ENCODE assay signal across 13 cellular contexts in genomic region chr6:20632696-20633095, GRCh38.
DNase-seq lines count a peak whose midpoint lies in the region; ATAC-seq and TF ChIP-seq lines count a peak whose summit lies in the region.
"Had no signal": no experiment of that assay in that cellular context is flagged by ENCODE, and none has a peak within 500 bp of the region (broad histone marks: within the 10 kb centered on the region; RNA-seq: fewer than 3 reads in every experiment).

No MANE protein-coding gene starts in this region.

- peak; percentile 7 for DNase-seq in activated naive CD4-positive, alpha-beta T cell treated with anti-CD3 and anti-CD28 coated beads for 36 hours
- DNase-seq in activated naive CD4-positive, alpha-beta T cell treated with anti-CD3 and anti-CD28 coated beads, Interleukin-2, amount 50 U/mL, for 16 hours = no peak
- peak; percentile 94 for DNase-seq in NCI-H69 (lab: John Stamatoyannopoulos, UW)
- DNase-seq in nephron progenitor cell = no peak
- no peak for DNase-seq in GOT3 (lab: John Stamatoyannopoulos, UW)
- no peak for DNase-seq in endothelial cell (ENCODE audit: low spot score)
- DNase-seq: CD4-positive, alpha-beta memory T cell; H7; Kasumi-1; NCI-H524; NK-92 treated with Interleukin-12 subunit alpha and Interleukin-12 subunit beta, amount 100 ng/mL, for 24 hours had no signal

- H3K9me3 Mint-ChIP-seq in activated naive CD4-positive, alpha-beta T cell treated with anti-CD3 and anti-CD28 coated beads for 36 hours = no peaks in the 10 kb centered on the region
- H3K9me3 Mint-ChIP-seq in nephron progenitor cell (no peaks in the 10 kb centered on the region), endothelial cell (ENCODE audit: unreplicated experiment) (no peaks in the 10 kb centered on the region)

- H3K36me3 ChIP-seq in Loucy (ENCODE audit: insufficient read depth, low read length) = no peaks in the 10 kb centered on the region

- ATAC-seq in GM21529 (IDR thresholded peaks at IDR 0.05; ENCODE audit: unreplicated experiment) = no peak

- peak overlapping the region; percentile 8 for H3K4me2 ChIP-seq in Loucy (ENCODE audit: low read depth, low read length, poor library complexity, severe bottlenecking)

- peaks cover 3% of the 10 kb centered on the region; the same call in 1 of the 2 replicates for H3F3A ChIP-seq in Loucy (ENCODE audit: low read depth)

- no peak overlapping the region for H3K4me3 Mint-ChIP-seq in activated naive CD4-positive, alpha-beta T cell treated with anti-CD3 and anti-CD28 coated beads for 36 hours
- no peak overlapping the region for H3K4me3 Mint-ChIP-seq in nephron progenitor cell
- H3K4me3 Mint-ChIP-seq in endothelial cell (ENCODE audit: unreplicated experiment) = no peak overlapping the region
- H3K4me3 Mint-ChIP-seq: CD4-positive, alpha-beta memory T cell had no signal

- H3K4me3 ChIP-seq in Loucy (ENCODE audit: low read length, poor library complexity, severe bottlenecking) = peak overlapping the region; percentile 6

- peaks cover 42% of the 10 kb centered on the region for H3K4me1 Mint-ChIP-seq in activated naive CD4-positive, alpha-beta T cell treated with anti-CD3 and anti-CD28 coated beads for 36 hours (ENCODE audit: low read depth)
- peaks cover 10% of the 10 kb centered on the region for H3K4me1 Mint-ChIP-seq in nephron progenitor cell
- H3K4me1 Mint-ChIP-seq in endothelial cell (ENCODE audit: unreplicated experiment) = peaks cover 10% of the 10 kb centered on the region

- intact Hi-C loops in activated naive CD4-positive, alpha-beta T cell treated with anti-CD3 and anti-CD28 coated beads for 36 hours (cut with micrococcal nuclease) = no loop called here

- no peak overlapping the region for H2AFZ ChIP-seq in Loucy (ENCODE audit: low read length)

- H3K79me2 ChIP-seq in Loucy (ENCODE audit: insufficient read depth, low read length) = peaks cover 71% of the 10 kb centered on the region

- no peaks in the 10 kb centered on the region for H3K27me3 Mint-ChIP-seq in activated naive CD4-positive, alpha-beta T cell treated with anti-CD3 and anti-CD28 coated beads for 36 hours (ENCODE audit: low read depth)
- H3K27me3 Mint-ChIP-seq in nephron progenitor cell (ENCODE audit: low read depth, poor library complexity) (no peaks in the 10 kb centered on the region), endothelial cell (ENCODE audit: unreplicated experiment) (no peaks in the 10 kb centered on the region)
- H3K27me3 Mint-ChIP-seq: CD4-positive, alpha-beta memory T cell had no signal

- H3K36me3 Mint-ChIP-seq in activated naive CD4-positive, alpha-beta T cell treated with anti-CD3 and anti-CD28 coated beads for 36 hours (ENCODE audit: low read depth) = peaks cover 10% of the 10 kb centered on the region
- peaks cover 19% of the 10 kb centered on the region for H3K36me3 Mint-ChIP-seq in nephron progenitor cell (ENCODE audit: low read depth)
- no peaks in the 10 kb centered on the region for H3K36me3 Mint-ChIP-seq in endothelial cell (ENCODE audit: low read depth, unreplicated experiment)

- CTCF ChIA-PET in activated naive CD4-positive, alpha-beta T cell treated with anti-CD3 and anti-CD28 coated beads for 36 hours (lab: Charles Lee) = no interaction called here

- TF ChIP-seq CTCF in Loucy (conservative IDR thresholded peaks at IDR 0.05; ENCODE audit: low read length) = no peak
- no peak for TF ChIP-seq CTCF in nephron progenitor cell (IDR thresholded peaks at IDR 0.05)
- TF ChIP-seq CTCF in endothelial cell (IDR thresholded peaks at IDR 0.05; ENCODE audit: unreplicated experiment) = no peak

- H4K20me1 ChIP-seq in Loucy (ENCODE audit: insufficient read depth, low read length, poor library complexity, severe bottlenecking) = no peaks in the 10 kb centered on the region

- no peaks in the 10 kb centered on the region for H3K9me3 ChIP-seq in Loucy (ENCODE audit: insufficient read depth, low read depth, low read length)

- H3K9me2 ChIP-seq in Loucy (replicated peaks; ENCODE audit: low read depth, low read length) = no peaks in the 10 kb centered on the region

- H3K9ac ChIP-seq in Loucy (ENCODE audit: low read depth, low read length, poor library complexity, severe bottlenecking) = no peak overlapping the region

- H3K4me1 ChIP-seq in Loucy (ENCODE audit: insufficient read depth, low read length, poor library complexity, severe bottlenecking) = peaks cover 61% of the 10 kb centered on the region

- no peak overlapping the region for H3K27ac Mint-ChIP-seq in activated naive CD4-positive, alpha-beta T cell treated with anti-CD3 and anti-CD28 coated beads for 36 hours
- H3K27ac Mint-ChIP-seq in nephron progenitor cell = peak overlapping the region; percentile 60
- H3K27ac Mint-ChIP-seq in endothelial cell (ENCODE audit: unreplicated experiment) = no peak overlapping the region

- H3K27me3 ChIP-seq in Loucy (ENCODE audit: insufficient read depth, low read length, poor library complexity, severe bottlenecking) = no peaks in the 10 kb centered on the region

Comparison
In these comparisons a context has a peak if more than half of its experiments do, and no peak if none do; other contexts are left out.
1. DNase-seq: peak in activated naive CD4-positive, alpha-beta T cell treated with anti-CD3 and anti-CD28 coated beads for 36 hours (single experiment) and NCI-H69 (single experiment); none in activated naive CD4-positive, alpha-beta T cell treated with anti-CD3 and anti-CD28 coated beads, Interleukin-2, amount 50 U/mL, for 16 hours (single experiment), nephron progenitor cell (single experiment), GOT3 (single experiment) and endothelial cell (single experiment).